Comparison of ENCODE assay signal across 24 cellular contexts in the genomic region with DNA sequence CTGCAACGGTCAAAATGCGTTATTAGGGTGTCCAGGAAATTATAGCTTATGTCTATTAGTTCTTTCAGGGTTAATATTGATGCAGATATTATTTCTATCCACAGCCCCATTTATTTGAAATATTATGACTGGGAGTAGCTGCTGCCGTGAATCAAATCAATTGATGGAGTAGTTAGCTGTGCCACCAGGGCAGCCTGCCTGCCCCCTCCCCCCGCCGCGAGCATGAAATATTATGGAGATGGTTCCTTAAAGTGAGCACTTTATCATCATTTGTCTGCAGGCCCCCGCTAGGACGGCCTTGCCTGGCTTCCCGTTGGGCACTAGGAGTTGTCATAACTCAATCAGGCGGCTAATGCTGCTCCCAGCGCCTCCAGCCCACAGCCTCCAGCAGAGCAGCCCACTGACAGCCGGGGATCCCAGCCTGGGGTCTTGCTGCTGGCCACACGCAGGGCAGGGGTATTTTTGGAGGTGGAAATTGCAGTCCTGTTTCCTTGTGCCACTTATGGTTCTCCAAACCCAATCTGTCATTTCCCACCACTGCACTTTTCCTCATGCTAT.
"Had no signal": no experiment of that assay in that cellular context is flagged by ENCODE, and none has a peak within 500 bp of the region (broad histone marks: within the 10 kb centered on the region; RNA-seq: fewer than 3 reads in every experiment).

No MANE protein-coding gene starts in this region.

- H3K4me3 ChIP-seq: body of pancreas, breast epithelium, SJCRH30 had no signal

- H3K27me3 ChIP-seq: body of pancreas had no signal

- DNase-seq: activated CD4-positive, alpha-beta T cell treated with anti-CD3 and anti-CD28 coated beads for 36 hours; activated CD4-positive, alpha-beta T cell treated with anti-CD3 and anti-CD28 coated beads, Interleukin-2, amount 10 ng/mL, durations not matched to agents 7 days and 5 days; activated CD4-positive, alpha-beta T cell treated with anti-CD3 and anti-CD28 coated beads, Interleukin-2, amount 50 U/mL, for 48 hours; activated CD8-positive, alpha-beta T cell treated with anti-CD3 and anti-CD28 coated beads, Interleukin-2, amount 10 ng/mL, durations not matched to agents 7 days and 5 days; activated gamma-delta T cell; activated naive CD4-positive, alpha-beta T cell treated with Interleukin-2 at 50 U/mL for 16 hours; activated naive CD8-positive, alpha-beta T cell treated with anti-CD3 and anti-CD28 coated beads, Interleukin-2, amount 10 ng/mL, durations not matched to agents 7 days and 5 days; activated T-cell treated with anti-CD3 and anti-CD28 coated beads, Interleukin-2, amount 50 U/mL, for 24 hours; amygdala; body of pancreas; NCI-H1092 treated with DMSO at 0.1 percent for 48 hours; NCI-H1417 treated with DMSO at 0.1 percent for 48 hours; NCI-H187 treated with DMSO at 0.1 percent for 48 hours; NCI-H2081; NCI-H2171 treated with DMSO at 0.1 percent for 48 hours; NCI-H345; NCI-H524 treated with DMSO at 0.1 percent for 48 hours; SHP77; SJCRH30; SK-N-SH had no signal

- ATAC-seq: activated CD4-positive, alpha-beta T cell treated with anti-CD3 and anti-CD28 coated beads for 36 hours; activated CD4-positive, CD25-positive, alpha-beta regulatory T cell treated with anti-CD3 and anti-CD28 coated beads, Interleukin-2, amount 50 U/mL, for 24 hours; activated CD8-positive, alpha-beta T cell treated with anti-CD3 and anti-CD28 coated beads, Interleukin-2, amount 10 ng/mL, durations not matched to agents 7 days and 5 days; body of pancreas; Panc1; WTC11 had no signal

- H3K4me2 ChIP-seq: SK-N-SH had no signal

- H3K9ac ChIP-seq: SK-N-SH had no signal

- H3K27ac ChIP-seq: body of pancreas, breast epithelium, SJCRH30 had no signal

- H3K9me3 ChIP-seq: body of pancreas, breast epithelium, SJCRH30, SK-N-SH had no signal

- H3K36me3 ChIP-seq: breast epithelium, SJCRH30 had no signal

- H3K4me1 ChIP-seq: body of pancreas, breast epithelium, SJCRH30 had no signal
